8 cellular contexts compared by ENCODE assay signal in the genomic region with DNA sequence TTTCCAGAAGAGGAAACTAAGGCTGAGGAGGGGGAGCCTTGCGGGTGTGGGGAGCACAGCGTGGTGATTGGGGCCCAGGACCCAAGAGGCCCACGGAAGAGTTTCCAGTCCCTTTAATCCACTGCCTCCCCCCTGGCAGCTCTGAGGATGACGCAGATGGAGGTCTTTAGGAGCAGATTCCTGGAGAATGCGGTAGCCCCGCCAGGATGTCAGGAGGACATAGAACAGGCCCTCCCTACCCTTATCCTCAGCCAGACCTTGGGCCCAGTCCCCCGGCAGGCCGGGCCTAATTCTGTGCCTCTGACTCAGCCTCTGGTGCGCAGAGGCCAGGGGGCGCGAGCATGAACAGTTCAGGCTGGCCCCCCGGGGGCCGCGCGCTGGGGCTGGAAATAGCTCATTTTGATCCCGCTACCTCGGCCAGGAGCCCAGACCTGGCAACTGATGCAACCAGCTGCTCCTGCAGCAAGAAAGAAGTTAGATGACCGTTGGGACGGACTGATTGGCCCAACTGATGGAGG. TPM values are rescaled to one million over a fixed set of nuclear protein-coding genes. Genes with fewer than 3 reads are reported as not detected.
DNase-seq lines count a peak whose midpoint lies in the region; ATAC-seq and TF ChIP-seq lines count a peak whose summit lies in the region.

No MANE protein-coding gene starts in this region.

- peaks cover 24% of the 10 kb centered on the region for H3K4me1 Mint-ChIP-seq in T-helper 17 cell

- TF ChIP-seq RAD21 in HCT116 (IDR thresholded peaks at IDR 0.05; ENCODE audit: low read depth): no peak

- TSS peak; percentile 95 for BruUV-seq in HCT116 (replicated peaks; lab: Mats Ljungman, UMichigan)

- in situ Hi-C loops in G401 (cut with HindIII; ENCODE audit: low sequenced_read_pairs): no loop called here

- RAD21 ChIA-PET in HCT116 (lab: Charles Lee; ENCODE audit: low non-redundant PET in 1 of 2, low total read pairs in 2 of 2, uncharacterized antibody in 2 of 2, unreplicated experiment in 2 of 2): interaction anchor here in 1 of 2 experiments (0.6 kb wide), 1 partner anchor 9 kb away, joined by 6 read pairs; no protein-coding TSS in a partner anchor

- POLR2A ChIA-PET in HCT116 (lab: Charles Lee): interaction anchor here (0.9 to 2.3 kb wide), 3 partner anchors 9 to 12 kb away, joined by 3 to 20 read pairs (median 4); a partner anchor contains a TSS

- peak overlapping the region; percentile 83 for H3K4me2 ChIP-seq in HCT116 (ENCODE audit: low read length)

- H3K4me3 Mint-ChIP-seq in T-helper 17 cell: peak overlapping the region; percentile 99

- no peak for TF ChIP-seq CTCF in HCT116 (IDR thresholded peaks at IDR 0.05 in 2 of 3, conservative IDR thresholded peaks at IDR 0.05 in 1 of 3; ENCODE audit: borderline replicate concordance in 1 of 3, insufficient read depth in 1 of 3, low read depth in 2 of 3, low read length in 2 of 3)
- TF ChIP-seq CTCF in upper lobe of right lung (IDR thresholded peaks at IDR 0.05): no peak

- no peak overlapping the region for H2AFZ ChIP-seq in HCT116 (ENCODE audit: low read depth, low read length, poor library complexity, severe bottlenecking)

- CTCF ChIA-PET in HCT116 (lab: Charles Lee): interaction anchor here (1.0 kb wide), 1 partner anchor 9 kb away, joined by 5 read pairs; a partner anchor contains a TSS

- peak; percentile 53 for DNase-seq in COLO668 (lab: John Stamatoyannopoulos, UW; ENCODE audit: unreplicated experiment)
- no peak for DNase-seq in HCT116 (ENCODE audit: low read depth, low spot score)
- DNase-seq in T-helper 17 cell: peak in 1 of 3 donors; percentile 20
- no peak for DNase-seq in epithelial cell of prostate (ENCODE audit: low read depth, low spot score)
- DNase-seq in mucosa of gallbladder (ENCODE audit: low spot score): peak; percentile 91
- peak; percentile 80 for DNase-seq in upper lobe of right lung
- DNase-seq in G401 (ENCODE audit: low spot score): no peak

- H3K36me3 Mint-ChIP-seq in T-helper 17 cell (ENCODE audit: low read depth): peaks cover 6% of the 10 kb centered on the region

- no peaks in the 10 kb centered on the region for H4K20me1 ChIP-seq in HCT116 (ENCODE audit: insufficient read depth)

- TF ChIP-seq POLR2A in HCT116 (IDR thresholded peaks at IDR 0.05; ENCODE audit: borderline replicate concordance, extremely low read depth, insufficient read depth, insufficient read length): peak; percentile 10

- peaks cover 14 to 25% of the 10 kb centered on the region in 2 experiments for H3K4me1 ChIP-seq in HCT116 (ENCODE audit: control insufficient read depth in 1 of 2, insufficient read depth in 2 of 2, low read length in 2 of 2)
- H3K4me1 ChIP-seq in upper lobe of right lung: peaks cover 18% of the 10 kb centered on the region

- H3K27me3 ChIP-seq in HCT116 (ENCODE audit: insufficient read depth, low read length) (no peaks in the 10 kb centered on the region), upper lobe of right lung (no peaks in the 10 kb centered on the region)

- no peaks in the 10 kb centered on the region for H3K27me3 Mint-ChIP-seq in T-helper 17 cell

- no peaks in the 10 kb centered on the region for H3K9me2 ChIP-seq in HCT116 (ENCODE audit: insufficient read depth)

- H3K4me3 ChIP-seq in HCT116 (replicated peaks in 1 of 2; ENCODE audit: low read depth in 1 of 2, low read length in 2 of 2) (peak overlapping the region; percentile 92 to 96), upper lobe of right lung (peak overlapping the region; percentile 98)

- H3K9me3 ChIP-seq in HCT116 (ENCODE audit: control insufficient read depth in 1 of 2, insufficient read depth in 1 of 2, low read depth in 1 of 2, low read length in 2 of 2) (no peaks in the 10 kb centered on the region), T-helper 17 cell (ENCODE audit: control insufficient read depth, low read length, poor library complexity, severe bottlenecking) (no peaks in the 10 kb centered on the region), upper lobe of right lung (no peaks in the 10 kb centered on the region)

- H3K36me3 ChIP-seq in HCT116 (ENCODE audit: control insufficient read depth in 1 of 2, insufficient read depth in 2 of 2, low read length in 2 of 2) (peaks cover 4 to 12% of the 10 kb centered on the region in 2 experiments; a peak in 3 of 4 replicates), upper lobe of right lung (peaks cover 28% of the 10 kb centered on the region)

- H3K27ac ChIP-seq in HCT116 (ENCODE audit: low read depth, low read length) (peak overlapping the region; percentile 75), epithelial cell of prostate (peak overlapping the region; percentile 84), upper lobe of right lung (peak overlapping the region; percentile 98)

- peaks cover 17% of the 10 kb centered on the region for H3K79me2 ChIP-seq in HCT116 (ENCODE audit: insufficient read depth, low read length)

- ATAC-seq in HCT116 (peak; percentile 33), T-helper 17 cell (no peak), upper lobe of right lung (peak; percentile 2), HG02973 (IDR thresholded peaks at IDR 0.05; ENCODE audit: unreplicated experiment) (no peak)

- intact Hi-C loops in HCT116 (cut with micrococcal nuclease): no loop called here
- intact Hi-C loops in upper lobe of right lung (cut with DNase I): no loop called here

- H3K9ac ChIP-seq in HCT116 (ENCODE audit: low read length): peak overlapping the region; percentile 56

- H3K27ac Mint-ChIP-seq in T-helper 17 cell: peak overlapping the region; percentile 93

TF ChIP-seq in HCT116, 20 proteins besides CTCF, POLR2A, EP300 and RAD21:
- TF ChIP-seq SP1 (IDR thresholded peaks at IDR 0.05; ENCODE audit: low read depth): no peak
- TF ChIP-seq YY1 (IDR thresholded peaks at IDR 0.05; ENCODE audit: extremely low read depth, insufficient replicate concordance, low read depth, low read length): no peak
- TF ChIP-seq CBX3 (IDR thresholded peaks at IDR 0.05; ENCODE audit: low read depth): no peak
- TF ChIP-seq CEBPB (IDR thresholded peaks at IDR 0.05; ENCODE audit: low read depth): no peak
- no peak for TF ChIP-seq EZH2 (IDR thresholded peaks at IDR 0.05)
- TF ChIP-seq ZFX (IDR thresholded peaks at IDR 0.05): peak; percentile 72; the same call in 1 of the 2 replicates
- TF ChIP-seq, protein P1, sequence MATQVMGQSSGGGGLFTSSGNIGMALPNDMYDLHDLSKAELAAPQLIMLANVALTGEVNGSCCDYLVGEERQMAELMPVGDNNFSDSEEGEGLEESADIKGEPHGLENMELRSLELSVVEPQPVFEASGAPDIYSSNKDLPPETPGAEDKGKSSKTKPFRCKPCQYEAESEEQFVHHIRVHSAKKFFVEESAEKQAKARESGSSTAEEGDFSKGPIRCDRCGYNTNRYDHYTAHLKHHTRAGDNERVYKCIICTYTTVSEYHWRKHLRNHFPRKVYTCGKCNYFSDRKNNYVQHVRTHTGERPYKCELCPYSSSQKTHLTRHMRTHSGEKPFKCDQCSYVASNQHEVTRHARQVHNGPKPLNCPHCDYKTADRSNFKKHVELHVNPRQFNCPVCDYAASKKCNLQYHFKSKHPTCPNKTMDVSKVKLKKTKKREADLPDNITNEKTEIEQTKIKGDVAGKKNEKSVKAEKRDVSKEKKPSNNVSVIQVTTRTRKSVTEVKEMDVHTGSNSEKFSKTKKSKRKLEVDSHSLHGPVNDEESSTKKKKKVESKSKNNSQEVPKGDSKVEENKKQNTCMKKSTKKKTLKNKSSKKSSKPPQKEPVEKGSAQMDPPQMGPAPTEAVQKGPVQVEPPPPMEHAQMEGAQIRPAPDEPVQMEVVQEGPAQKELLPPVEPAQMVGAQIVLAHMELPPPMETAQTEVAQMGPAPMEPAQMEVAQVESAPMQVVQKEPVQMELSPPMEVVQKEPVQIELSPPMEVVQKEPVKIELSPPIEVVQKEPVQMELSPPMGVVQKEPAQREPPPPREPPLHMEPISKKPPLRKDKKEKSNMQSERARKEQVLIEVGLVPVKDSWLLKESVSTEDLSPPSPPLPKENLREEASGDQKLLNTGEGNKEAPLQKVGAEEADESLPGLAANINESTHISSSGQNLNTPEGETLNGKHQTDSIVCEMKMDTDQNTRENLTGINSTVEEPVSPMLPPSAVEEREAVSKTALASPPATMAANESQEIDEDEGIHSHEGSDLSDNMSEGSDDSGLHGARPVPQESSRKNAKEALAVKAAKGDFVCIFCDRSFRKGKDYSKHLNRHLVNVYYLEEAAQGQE (IDR thresholded peaks at IDR 0.05; ENCODE audit: low read depth): no peak
- no peak for TF ChIP-seq EGR1 (IDR thresholded peaks at IDR 0.05; ENCODE audit: low read depth)

RNA-seq across cellular contexts. Expression of a gene that starts 0.5 kb away (rescaled TPM):
- total RNA-seq in HCT116 (2021; ENCODE audit: unreplicated experiment): 0.93 TPM
- 0.77 and 0.99 TPM in 2 replicates for polyA plus RNA-seq in HCT116 (2012)
- total RNA-seq in T-helper 17 cell: not detected
- total RNA-seq in mucosa of gallbladder: 654 TPM
- total RNA-seq in upper lobe of right lung: 41.3 TPM
- not detected in 2 replicates for total RNA-seq in G401 (2014; rRNA removed; shearing (Covaris generic))

RNA-seq across cellular contexts. Expression of a gene that starts 0.7 kb away (rescaled TPM):
- total RNA-seq in HCT116 (2021; ENCODE audit: unreplicated experiment) (42.5 TPM), T-helper 17 cell (10 to 100 TPM; 36.2 to 36.6 TPM), mucosa of gallbladder (31.2 TPM), upper lobe of right lung (18.2 TPM)
- 21.6 and 25.2 TPM in 2 replicates for polyA plus RNA-seq in HCT116 (2012)
- 7.9 and 11.9 TPM in 2 replicates for total RNA-seq in G401 (2014; rRNA removed; shearing (Covaris generic))

RNA-seq across cellular contexts. Expression of a gene that starts 8.9 kb away (rescaled TPM):
- total RNA-seq in HCT116 (2021; ENCODE audit: unreplicated experiment) (10.1 TPM), T-helper 17 cell (10 to 100 TPM; 12.6 to 13.6 TPM), mucosa of gallbladder (10.1 TPM), upper lobe of right lung (11.3 TPM)
- 17.7 and 18.5 TPM in 2 replicates for polyA plus RNA-seq in HCT116 (2012)
- 0.80 and 9.2 TPM in 2 replicates for total RNA-seq in G401 (2014; rRNA removed; shearing (Covaris generic))

RNA-seq across cellular contexts. Expression of a gene that starts 11.8 kb away (rescaled TPM):
- 55.3 TPM for total RNA-seq in HCT116 (2021; ENCODE audit: unreplicated experiment)
- 45.3 and 59.7 TPM in 2 replicates for polyA plus RNA-seq in HCT116 (2012)
- total RNA-seq in T-helper 17 cell: 10 to 100 TPM; 21.2 to 24.9 TPM
- total RNA-seq in mucosa of gallbladder: 67.9 TPM
- 51.0 TPM for total RNA-seq in upper lobe of right lung
- 63.1 and 65.0 TPM in 2 replicates for total RNA-seq in G401 (2014; rRNA removed; shearing (Covaris generic))

RNA-seq across cellular contexts. Expression of a gene that starts 12.1 kb away (rescaled TPM):
- 15.6 TPM for total RNA-seq in HCT116 (2021; ENCODE audit: unreplicated experiment)
- polyA plus RNA-seq in HCT116 (2012): 23.1 and 23.5 TPM in 2 replicates
- total RNA-seq in T-helper 17 cell: 10 to 100 TPM; 48.1 to 68.2 TPM
- total RNA-seq in mucosa of gallbladder: 23.9 TPM
- 26.3 TPM for total RNA-seq in upper lobe of right lung
- total RNA-seq in G401 (2014; rRNA removed; shearing (Covaris generic)): 6.3 and 44.4 TPM in 2 replicates

Comparison
In these comparisons a context has a peak if more than half of its experiments do, and no peak if none do; other contexts are left out.
1. DNase-seq: peak in COLO668 (single experiment), mucosa of gallbladder (single experiment) and upper lobe of right lung (single experiment); none in HCT116 (single experiment), epithelial cell of prostate (single experiment) and G401 (single experiment).
2. ATAC-seq: peak in HCT116 (single experiment) and upper lobe of right lung (single experiment); none in T-helper 17 cell (single experiment) and HG02973 (single experiment).
3. RNA of a gene that starts 0.5 kb away (total RNA-seq): 654 TPM in mucosa of gallbladder (single experiment) and 41.3 TPM in upper lobe of right lung (single experiment); 0.93 TPM in HCT116 (single experiment), not detected in T-helper 17 cell and not detected in G401; every median in the first group is over 10 times any median in the second.
4. Peak in every context shown above with its lines, with median percentiles within 50 percentile points of each other: H3K27ac ChIP-seq.